Comparison of ENCODE assay signal across 1 cellular context in the genomic region with DNA sequence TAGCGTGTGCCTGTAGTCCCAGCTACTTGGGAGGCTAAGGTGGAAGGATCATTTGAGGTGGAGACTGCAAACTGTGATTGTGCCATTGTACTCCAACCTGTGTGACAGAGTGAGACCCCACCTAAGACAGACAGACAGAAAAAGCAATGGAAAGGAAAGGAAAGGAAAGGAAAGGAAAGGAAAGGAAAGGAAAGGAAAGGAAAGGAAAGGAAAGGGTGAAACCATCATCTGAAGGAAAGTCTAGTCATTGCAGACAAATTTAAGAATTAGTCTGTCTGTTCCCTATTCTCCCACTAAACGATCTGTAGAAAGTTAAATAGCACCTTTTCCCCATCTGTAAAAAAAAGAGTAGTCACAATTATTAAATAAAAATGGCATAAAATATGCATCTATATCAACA.
TF ChIP-seq lines count a peak whose summit lies in the region.

No MANE protein-coding gene starts in this region.

TF ChIP-seq in HEK293, 187 proteins besides CTCF, POLR2A, EP300 and RAD21 (continued from another document):
- TF ChIP-seq, protein P1, sequence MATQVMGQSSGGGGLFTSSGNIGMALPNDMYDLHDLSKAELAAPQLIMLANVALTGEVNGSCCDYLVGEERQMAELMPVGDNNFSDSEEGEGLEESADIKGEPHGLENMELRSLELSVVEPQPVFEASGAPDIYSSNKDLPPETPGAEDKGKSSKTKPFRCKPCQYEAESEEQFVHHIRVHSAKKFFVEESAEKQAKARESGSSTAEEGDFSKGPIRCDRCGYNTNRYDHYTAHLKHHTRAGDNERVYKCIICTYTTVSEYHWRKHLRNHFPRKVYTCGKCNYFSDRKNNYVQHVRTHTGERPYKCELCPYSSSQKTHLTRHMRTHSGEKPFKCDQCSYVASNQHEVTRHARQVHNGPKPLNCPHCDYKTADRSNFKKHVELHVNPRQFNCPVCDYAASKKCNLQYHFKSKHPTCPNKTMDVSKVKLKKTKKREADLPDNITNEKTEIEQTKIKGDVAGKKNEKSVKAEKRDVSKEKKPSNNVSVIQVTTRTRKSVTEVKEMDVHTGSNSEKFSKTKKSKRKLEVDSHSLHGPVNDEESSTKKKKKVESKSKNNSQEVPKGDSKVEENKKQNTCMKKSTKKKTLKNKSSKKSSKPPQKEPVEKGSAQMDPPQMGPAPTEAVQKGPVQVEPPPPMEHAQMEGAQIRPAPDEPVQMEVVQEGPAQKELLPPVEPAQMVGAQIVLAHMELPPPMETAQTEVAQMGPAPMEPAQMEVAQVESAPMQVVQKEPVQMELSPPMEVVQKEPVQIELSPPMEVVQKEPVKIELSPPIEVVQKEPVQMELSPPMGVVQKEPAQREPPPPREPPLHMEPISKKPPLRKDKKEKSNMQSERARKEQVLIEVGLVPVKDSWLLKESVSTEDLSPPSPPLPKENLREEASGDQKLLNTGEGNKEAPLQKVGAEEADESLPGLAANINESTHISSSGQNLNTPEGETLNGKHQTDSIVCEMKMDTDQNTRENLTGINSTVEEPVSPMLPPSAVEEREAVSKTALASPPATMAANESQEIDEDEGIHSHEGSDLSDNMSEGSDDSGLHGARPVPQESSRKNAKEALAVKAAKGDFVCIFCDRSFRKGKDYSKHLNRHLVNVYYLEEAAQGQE (tag by site-specific recombination; IDR thresholded peaks at IDR 0.05) = no peak
- TF ChIP-seq ZNF530 (tag by site-specific recombination; IDR thresholded peaks at IDR 0.05; ENCODE audit: low read depth) (peak; percentile 90), ZNF707 (tag by site-specific recombination; IDR thresholded peaks at IDR 0.05) (no peak), ZNF514 (tag by site-specific recombination; IDR thresholded peaks at IDR 0.05) (no peak), ZNF274 (IDR thresholded peaks at IDR 0.05; ENCODE audit: low read length) (no peak), ZNF274 (tag by site-specific recombination; IDR thresholded peaks at IDR 0.05; ENCODE audit: borderline replicate concordance) (no peak), ZNF341 (tag by site-specific recombination; IDR thresholded peaks at IDR 0.05; ENCODE audit: low read depth) (no peak), ZNF830 (tag by site-specific recombination; IDR thresholded peaks at IDR 0.05; ENCODE audit: low read depth) (no peak), EGR2 (tag by site-specific recombination; IDR thresholded peaks at IDR 0.05; ENCODE audit: low read depth) (no peak), ZNF366 (tag by site-specific recombination; conservative IDR thresholded peaks at IDR 0.05) (no peak), SP7 (tag by site-specific recombination; IDR thresholded peaks at IDR 0.05) (no peak)
- TF ChIP-seq, protein P2, sequence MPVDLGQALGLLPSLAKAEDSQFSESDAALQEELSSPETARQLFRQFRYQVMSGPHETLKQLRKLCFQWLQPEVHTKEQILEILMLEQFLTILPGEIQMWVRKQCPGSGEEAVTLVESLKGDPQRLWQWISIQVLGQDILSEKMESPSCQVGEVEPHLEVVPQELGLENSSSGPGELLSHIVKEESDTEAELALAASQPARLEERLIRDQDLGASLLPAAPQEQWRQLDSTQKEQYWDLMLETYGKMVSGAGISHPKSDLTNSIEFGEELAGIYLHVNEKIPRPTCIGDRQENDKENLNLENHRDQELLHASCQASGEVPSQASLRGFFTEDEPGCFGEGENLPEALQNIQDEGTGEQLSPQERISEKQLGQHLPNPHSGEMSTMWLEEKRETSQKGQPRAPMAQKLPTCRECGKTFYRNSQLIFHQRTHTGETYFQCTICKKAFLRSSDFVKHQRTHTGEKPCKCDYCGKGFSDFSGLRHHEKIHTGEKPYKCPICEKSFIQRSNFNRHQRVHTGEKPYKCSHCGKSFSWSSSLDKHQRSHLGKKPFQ (tag by site-specific recombination; IDR thresholded peaks at IDR 0.05) = no peak
- TF ChIP-seq, protein P3, sequence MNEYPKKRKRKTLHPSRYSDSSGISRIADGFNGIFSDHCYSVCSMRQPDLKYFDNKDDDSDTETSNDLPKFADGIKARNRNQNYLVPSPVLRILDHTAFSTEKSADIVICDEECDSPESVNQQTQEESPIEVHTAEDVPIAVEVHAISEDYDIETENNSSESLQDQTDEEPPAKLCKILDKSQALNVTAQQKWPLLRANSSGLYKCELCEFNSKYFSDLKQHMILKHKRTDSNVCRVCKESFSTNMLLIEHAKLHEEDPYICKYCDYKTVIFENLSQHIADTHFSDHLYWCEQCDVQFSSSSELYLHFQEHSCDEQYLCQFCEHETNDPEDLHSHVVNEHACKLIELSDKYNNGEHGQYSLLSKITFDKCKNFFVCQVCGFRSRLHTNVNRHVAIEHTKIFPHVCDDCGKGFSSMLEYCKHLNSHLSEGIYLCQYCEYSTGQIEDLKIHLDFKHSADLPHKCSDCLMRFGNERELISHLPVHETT (tag by site-specific recombination; IDR thresholded peaks at IDR 0.05) = no peak
- TF ChIP-seq, protein P4, sequence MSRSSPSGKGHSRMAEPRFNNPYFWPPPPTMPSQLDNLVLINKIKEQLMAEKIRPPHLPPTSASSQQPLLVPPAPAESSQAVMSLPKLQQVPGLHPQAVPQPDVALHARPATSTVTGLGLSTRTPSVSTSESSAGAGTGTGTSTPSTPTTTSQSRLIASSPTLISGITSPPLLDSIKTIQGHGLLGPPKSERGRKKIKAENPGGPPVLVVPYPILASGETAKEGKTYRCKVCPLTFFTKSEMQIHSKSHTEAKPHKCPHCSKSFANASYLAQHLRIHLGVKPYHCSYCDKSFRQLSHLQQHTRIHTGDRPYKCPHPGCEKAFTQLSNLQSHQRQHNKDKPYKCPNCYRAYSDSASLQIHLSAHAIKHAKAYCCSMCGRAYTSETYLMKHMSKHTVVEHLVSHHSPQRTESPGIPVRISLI (tag by site-specific recombination; IDR thresholded peaks at IDR 0.05) = 0 out of 2 replicates have a peak, but pooled peaks have one; percentile 35
